ENCODE assay signal across 1 cellular context in genomic region chr11:828501-829115, GRCh38.
TF ChIP-seq lines count a peak whose summit lies in the region.

No MANE protein-coding gene starts in this region.

TF ChIP-seq in HCT116, 20 proteins besides CTCF, POLR2A, EP300 and RAD21:
- TF ChIP-seq ZNF274 (IDR thresholded peaks at IDR 0.05; ENCODE audit: low read depth, low read length) (no peak), POLR2AphosphoS5 (IDR thresholded peaks at IDR 0.05; ENCODE audit: low read depth, low read length) (no peak), SP1 (IDR thresholded peaks at IDR 0.05; ENCODE audit: low read depth) (no peak), JUND (IDR thresholded peaks at IDR 0.05) (no peak), CEBPB (IDR thresholded peaks at IDR 0.05; ENCODE audit: low read depth) (no peak), ZFX (IDR thresholded peaks at IDR 0.05) (no peak), EZH2phosphoT487 (IDR thresholded peaks at IDR 0.05; ENCODE audit: borderline replicate concordance) (no peak)
